30 cellular contexts compared by ENCODE assay signal in the genomic region with DNA sequence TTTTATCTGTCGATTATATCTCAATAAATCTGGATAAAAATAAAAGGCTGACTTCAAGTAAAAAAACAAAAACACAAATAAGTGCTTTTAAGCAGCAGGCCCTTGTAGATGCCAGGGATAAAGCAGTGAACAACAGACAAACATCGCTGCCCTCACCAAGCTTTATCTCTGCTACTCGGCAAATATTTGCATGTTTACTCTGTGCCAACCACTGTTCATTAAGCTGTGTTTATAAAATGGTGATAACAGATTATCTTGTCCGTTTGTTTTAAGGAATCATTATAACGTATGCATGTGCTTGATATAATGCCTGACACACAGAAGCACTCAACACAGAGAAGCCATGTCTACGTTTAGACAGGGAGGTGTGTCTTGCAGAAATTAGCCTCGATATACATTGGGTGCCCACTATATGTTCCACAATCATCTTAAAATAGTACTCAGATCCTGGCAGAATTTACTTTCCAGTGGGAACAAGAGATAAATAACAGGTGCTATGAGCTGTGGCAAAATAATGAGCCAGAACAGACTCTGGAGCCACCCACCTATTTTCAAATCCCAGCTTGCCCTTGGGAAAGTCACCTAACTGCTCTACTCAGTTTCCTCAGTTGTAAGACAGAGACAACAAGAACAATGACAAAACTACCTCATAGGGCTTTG. TPM values are rescaled to one million over a fixed set of nuclear protein-coding genes. Genes with fewer than 3 reads are reported as not detected.
"Had no signal": no experiment of that assay in that cellular context is flagged by ENCODE, and none has a peak within 500 bp of the region (broad histone marks: within the 10 kb centered on the region; RNA-seq: fewer than 3 reads in every experiment).

No MANE protein-coding gene starts in this region.

- H3K4me1 Mint-ChIP-seq: naive B cell had no signal

- H3K27me3 Mint-ChIP-seq: activated naive CD8-positive, alpha-beta T cell treated with anti-CD3 and anti-CD28 coated beads for 36 hours; brain; naive B cell; progenitor cell of endocrine pancreas; stimulated activated naive CD8-positive, alpha-beta T cell treated with anti-CD3 and anti-CD28 coated beads, Interleukin-15, Interleukin-2, amounts not matched to agents 100 ng/mL and 50 ng/mL, for 24 hours had no signal

- H3K27ac ChIP-seq: adrenal gland, cardiac muscle cell, coronary artery, dorsolateral prefrontal cortex, gastroesophageal sphincter, hepatocyte, neutrophil, right lobe of liver, thoracic aorta had no signal

- H3K4me3 Mint-ChIP-seq: activated naive CD4-positive, alpha-beta T cell treated with anti-CD3 and anti-CD28 coated beads for 36 hours; activated naive CD8-positive, alpha-beta T cell treated with anti-CD3 and anti-CD28 coated beads for 36 hours; brain; naive B cell; nephron progenitor cell; stimulated activated naive CD8-positive, alpha-beta T cell treated with anti-CD3 and anti-CD28 coated beads, Interleukin-15, Interleukin-2, amounts not matched to agents 100 ng/mL and 50 ng/mL, for 24 hours had no signal

- ATAC-seq: gastroesophageal sphincter, left cardiac atrium had no signal

- H3K27ac Mint-ChIP-seq: activated naive CD4-positive, alpha-beta T cell treated with anti-CD3 and anti-CD28 coated beads for 36 hours; activated naive CD8-positive, alpha-beta T cell treated with anti-CD3 and anti-CD28 coated beads for 36 hours; progenitor cell of endocrine pancreas; stimulated activated naive CD8-positive, alpha-beta T cell treated with anti-CD3 and anti-CD28 coated beads, Interleukin-15, Interleukin-2, amounts not matched to agents 100 ng/mL and 50 ng/mL, for 24 hours had no signal

- H3K9me3 Mint-ChIP-seq: activated naive CD4-positive, alpha-beta T cell treated with anti-CD3 and anti-CD28 coated beads for 36 hours; activated naive CD8-positive, alpha-beta T cell treated with anti-CD3 and anti-CD28 coated beads for 36 hours; brain; naive B cell; nephron progenitor cell; stimulated activated naive CD8-positive, alpha-beta T cell treated with anti-CD3 and anti-CD28 coated beads, Interleukin-15, Interleukin-2, amounts not matched to agents 100 ng/mL and 50 ng/mL, for 24 hours had no signal

- DNase-seq: activated CD4-positive, alpha-beta T cell treated with anti-CD3 and anti-CD28 coated beads for 4 hours; activated CD4-positive, alpha-beta T cell treated with anti-CD3 and anti-CD28 coated beads, Interleukin-2, amount 50 U/mL, for 4 hours; activated CD8-positive, alpha-beta memory T cell treated with anti-CD3 and anti-CD28 coated beads for 24 hours; activated effector memory CD4-positive, alpha-beta T cell treated with Interleukin-2 at 50 U/mL for 16 hours; activated naive CD4-positive, alpha-beta T cell treated with anti-CD3 and anti-CD28 coated beads for 36 hours; activated naive CD8-positive, alpha-beta T cell treated with anti-CD3 and anti-CD28 coated beads for 36 hours; adrenal gland; aorta; cerebellar nuclear complex; dorsolateral prefrontal cortex; effector memory CD4-positive, alpha-beta T cell; islet precursor cell; left cardiac atrium; mammary epithelial cell; naive B cell; nephron progenitor cell; right lobe of liver; stimulated activated CD4-positive, alpha-beta T cell treated with anti-CD3 and anti-CD28 coated beads, Interleukin-12 subunit alpha, Interleukin-12 subunit beta, amount 100 ng/mL, for 4 hours; stimulated activated CD4-positive, alpha-beta T cell treated with anti-CD3 and anti-CD28 coated beads, Interleukin-4, amount 100 ng/mL, for 1 hour; trophoblast cell had no signal

RNA-seq across cellular contexts. Expression of gene BMP8B, which starts 47.4 kb away (rescaled TPM):
- total RNA-seq: cardiac muscle cell, fibroblast of lung, mammary epithelial cell had no signal
